In genomic region chr15:82045179-82045891, GRCh38 we compare ENCODE assay signal across 8 cellular contexts. TPM values are rescaled to one million over a fixed set of nuclear protein-coding genes. Genes with fewer than 3 reads are reported as not detected.
A peak's percentile ranks its signal among the peaks of the same experiment; 100 is the strongest.
DNase-seq lines count a peak whose midpoint lies in the region; ATAC-seq, FAIRE-seq and TF ChIP-seq lines count a peak whose summit lies in the region.

No MANE protein-coding gene starts in this region.

- peaks cover 2% of the 10 kb centered on the region for H3K9me1 ChIP-seq in keratinocyte (ENCODE audit: control insufficient read depth, extremely low read depth, insufficient read depth, low read length)

- H3K9ac ChIP-seq in SK-N-SH (peak overlapping the region; percentile 94), keratinocyte (ENCODE audit: control insufficient read depth, extremely low read depth, insufficient read depth, low read length) (no peak overlapping the region), smooth muscle cell (ENCODE audit: low read depth) (peak overlapping the region; percentile 79)

- H3K4me1 ChIP-seq in SK-N-SH (ENCODE audit: control insufficient read depth in 1 of 2, insufficient read depth in 2 of 2, low read depth in 1 of 2, low read length in 1 of 2) (peaks cover 6 to 31% of the 10 kb centered on the region in 2 experiments; a peak in 2 of 4 replicates), keratinocyte (ENCODE audit: control insufficient read depth, extremely low read depth, insufficient read depth, low read length) (peaks cover 10% of the 10 kb centered on the region), smooth muscle cell (ENCODE audit: low read depth) (peaks cover 32% of the 10 kb centered on the region)

- TF ChIP-seq CTCF in SK-N-SH (IDR thresholded peaks at IDR 0.05) (no peak), cardiac fibroblast (IDR thresholded peaks at IDR 0.05; ENCODE audit: low read depth, low read length) (no peak), keratinocyte (optimal IDR thresholded peaks at IDR 0.05 in 1 of 3, IDR thresholded peaks at IDR 0.05 in 1 of 3, conservative IDR thresholded peaks at IDR 0.05 in 1 of 3; ENCODE audit: extremely low read depth in 1 of 3, insufficient read depth in 2 of 3, low read length in 3 of 3) (no peak), smooth muscle cell (IDR thresholded peaks at IDR 0.05; ENCODE audit: borderline replicate concordance, insufficient read depth, poor library complexity, severe bottlenecking) (no peak)

- peaks cover 22 to 25% of the 10 kb centered on the region in 2 experiments for H3K36me3 ChIP-seq in SK-N-SH (replicated peaks in 1 of 2; ENCODE audit: control insufficient read depth in 1 of 2, insufficient read depth in 2 of 2, low read length in 1 of 2)
- H3K36me3 ChIP-seq in keratinocyte (ENCODE audit: control insufficient read depth in 2 of 2, extremely low read depth in 1 of 2, insufficient read depth in 2 of 2, low read length in 2 of 2): no peaks in the 10 kb centered on the region
- peaks cover 4% of the 10 kb centered on the region for H3K36me3 ChIP-seq in smooth muscle cell (ENCODE audit: low read depth)

- peaks cover 38% of the 10 kb centered on the region for H4K20me1 ChIP-seq in SK-N-SH (ENCODE audit: insufficient read depth)
- no peaks in the 10 kb centered on the region for H4K20me1 ChIP-seq in keratinocyte (ENCODE audit: control insufficient read depth, extremely low read depth, insufficient read depth, low read length)
- H4K20me1 ChIP-seq in smooth muscle cell (ENCODE audit: low read depth): peaks cover 39% of the 10 kb centered on the region

- dilution Hi-C loops in keratinocyte (cut with MboI; ENCODE audit: extremely low pct_ligation_motif_present, low sequenced_read_pairs): no loop called here

- H3K27me3 ChIP-seq in SK-N-SH (ENCODE audit: insufficient read depth): no peaks in the 10 kb centered on the region
- peaks cover 35% of the 10 kb centered on the region for H3K27me3 ChIP-seq in keratinocyte (ENCODE audit: control insufficient read depth, extremely low read depth, insufficient read depth, low read length)
- H3K27me3 ChIP-seq in smooth muscle cell (ENCODE audit: low read depth): peaks cover 21% of the 10 kb centered on the region

- no peak for FAIRE-seq in keratinocyte (lab: Jason Lieb, UNC)

- H3K27ac ChIP-seq in SK-N-SH (ENCODE audit: low read depth in 2 of 2, low read length in 1 of 2) (peak overlapping the region; percentile 88 to 96), keratinocyte (ENCODE audit: control insufficient read depth, insufficient read depth, low read length) (no peak overlapping the region), smooth muscle cell (ENCODE audit: low read depth) (peak overlapping the region; percentile 86)

- TF ChIP-seq RAD21 in SK-N-SH (IDR thresholded peaks at IDR 0.05; ENCODE audit: low read length): no peak

- 3% methylated on average over 25 of the region's 71 CpGs for WGBS in SK-N-SH (ENCODE audit: low lambda C conversion rate)
- WGBS in smooth muscle cell (ENCODE audit: low lambda C conversion rate): under 1% methylated on average over 67 of the region's 71 CpGs

- peak; percentile 10 to 13 for DNase-seq in activated CD4-positive, alpha-beta T cell treated with anti-CD3 and anti-CD28 coated beads for 4 hours
- no peak for DNase-seq in activated CD4-positive, alpha-beta T cell treated with anti-CD3 and anti-CD28 coated beads, Interleukin-2, amount 50 U/mL, for 1 hour
- DNase-seq in SK-N-SH (peak; percentile 45), cardiac fibroblast (ENCODE audit: low read depth in 2 of 2) (peak; percentile 52 to 60), keratinocyte (ENCODE audit: low read depth, low spot score) (no peak), smooth muscle cell (lab: John Stamatoyannopoulos, UW; ENCODE audit: unreplicated experiment) (no peak)
- no peak for DNase-seq in effector CD8-positive, alpha-beta T cell (lab: John Stamatoyannopoulos, UW)

- H3K9me2 ChIP-seq in SK-N-SH: no peaks in the 10 kb centered on the region

- H3K4me3 ChIP-seq in SK-N-SH (ENCODE audit: low read depth in 2 of 2, low read length in 1 of 2) (peak overlapping the region; percentile 94 to 95), cardiac fibroblast (replicated peaks in 1 of 2; ENCODE audit: low read depth in 2 of 2, low read length in 2 of 2) (peak overlapping the region; percentile 78 to 79), keratinocyte (ENCODE audit: control insufficient read depth in 2 of 3, extremely low read depth in 1 of 3, insufficient read depth in 2 of 3, low read depth in 1 of 3, low read length in 3 of 3) (peak overlapping the region; percentile 51 to 72 (median 65)), smooth muscle cell (peak overlapping the region; percentile 77)

- H3K4me2 ChIP-seq in SK-N-SH: peak overlapping the region; percentile 92
- peak overlapping the region; percentile 85 for H3K4me2 ChIP-seq in keratinocyte (ENCODE audit: control insufficient read depth, extremely low read depth, insufficient read depth, low read depth, low read length)
- peak overlapping the region; percentile 90 for H3K4me2 ChIP-seq in smooth muscle cell

- H2AFZ ChIP-seq in SK-N-SH (ENCODE audit: low read depth) (0 out of 2 replicates have a peak overlapping the region, but pooled peaks have one; percentile 66), keratinocyte (ENCODE audit: control insufficient read depth, low read length) (peak overlapping the region; percentile 86), smooth muscle cell (ENCODE audit: low read depth) (peak overlapping the region; percentile 94)

- H3F3A ChIP-seq in SK-N-SH (replicated peaks; ENCODE audit: insufficient read depth) (peaks cover 30% of the 10 kb centered on the region), smooth muscle cell (ENCODE audit: low read depth) (peaks cover 14% of the 10 kb centered on the region)

- H3K9me3 ChIP-seq in SK-N-SH: no peaks in the 10 kb centered on the region
- no peaks in the 10 kb centered on the region for H3K9me3 ChIP-seq in keratinocyte (ENCODE audit: control insufficient read depth, low read depth, low read length)
- no peaks in the 10 kb centered on the region for H3K9me3 ChIP-seq in smooth muscle cell (replicated peaks; ENCODE audit: low read depth)

- CTCF ChIA-PET in SK-N-SH (lab: Yijun Ruan, JAX): interaction anchor here (0.6 to 4.7 kb wide), 6 partner anchors 60 to 726 kb away, joined by 3 to 29 read pairs (median 4); no protein-coding TSS in a partner anchor

- POLR2A ChIA-PET in SK-N-SH (lab: Yijun Ruan, JAX): interaction anchor here (0.6 to 1.7 kb wide), 9 partner anchors 67 to 634 kb away, joined by 3 to 6 read pairs (median 3); partner anchors contain the start of genes EFL1 and SAXO2

- ATAC-seq in HG03045 (IDR thresholded peaks at IDR 0.05; ENCODE audit: unreplicated experiment): peak; percentile 7

- H3K79me2 ChIP-seq in SK-N-SH (ENCODE audit: insufficient read depth) (peaks cover 43% of the 10 kb centered on the region), keratinocyte (ENCODE audit: control insufficient read depth, insufficient read depth, low read length) (no peaks in the 10 kb centered on the region), smooth muscle cell (ENCODE audit: low read depth) (peaks cover 22% of the 10 kb centered on the region)

- TF ChIP-seq EP300 in SK-N-SH (IDR thresholded peaks at IDR 0.05; ENCODE audit: borderline replicate concordance in 1 of 2, low read depth in 1 of 2, low read length in 1 of 2): no peak

TF ChIP-seq in SK-N-SH, 30 proteins besides CTCF, POLR2A, EP300 and RAD21 (continues in another document):
- TF ChIP-seq NRF1 (IDR thresholded peaks at IDR 0.05; ENCODE audit: low read depth, low read length) (no peak), TAF1 (IDR thresholded peaks at IDR 0.05; ENCODE audit: borderline replicate concordance, low read depth, low read length) (peak; percentile 2; the same call in 1 of the 2 replicates), PBX3 (IDR thresholded peaks at IDR 0.05) (no peak), EZH2phosphoT487 (IDR thresholded peaks at IDR 0.05; ENCODE audit: borderline replicate concordance, low read depth) (no peak)

RNA-seq across cellular contexts. Expression of gene MEX3B, which starts 0.5 kb away (rescaled TPM):
- polyA plus RNA-seq in SK-N-SH (2012; rRNA removed): 6.2 and 9.3 TPM in 2 replicates
- polyA plus RNA-seq in SK-N-SH (2012; cell fraction: cytosol; rRNA removed): 4.9 and 6.2 TPM in 2 replicates
- 16.9 and 22.9 TPM in 2 replicates for polyA plus RNA-seq in SK-N-SH (2012; cell fraction: nucleus; rRNA removed)
- 0.16 to 0.18 TPM (median 0.17 TPM) in 3 replicates for polyA plus RNA-seq in keratinocyte
- polyA plus RNA-seq in keratinocyte (2011; ENCODE audit: low read depth): 0.87 TPM
- polyA plus RNA-seq in keratinocyte (2011; cell fraction: cytosol; rRNA removed): 0.11 and 0.17 TPM in 2 replicates
- polyA plus RNA-seq in keratinocyte (2011; cell fraction: nucleus; rRNA removed): 0.25 and 0.28 TPM in 2 replicates
- 0.31 and 0.54 TPM in 2 replicates for polyA plus RNA-seq in keratinocyte (2012; ENCODE audit: low replicate concordance)
- 0.20 TPM in 1 of 3 replicates, not detected in the others for polyA minus RNA-seq in keratinocyte
- 1.2 TPM for polyA minus RNA-seq in keratinocyte (2011; cell fraction: cytosol; rRNA and poly(A)+ RNA removed)
- polyA minus RNA-seq in keratinocyte (2011; cell fraction: nucleus; rRNA and poly(A)+ RNA removed): 0.21 and 0.54 TPM in 2 replicates
- 11.8 and 13.7 TPM in 2 replicates for total RNA-seq in smooth muscle cell
- 4.9 and 7.5 TPM in 2 replicates for polyA plus RNA-seq in smooth muscle cell

Comparison
In these comparisons a context has a peak if more than half of its experiments do, and no peak if none do; other contexts are left out.
1. DNase-seq: peak in activated CD4-positive, alpha-beta T cell treated with anti-CD3 and anti-CD28 coated beads for 4 hours (2 of 2), SK-N-SH (single experiment) and cardiac fibroblast (2 of 2); none in activated CD4-positive, alpha-beta T cell treated with anti-CD3 and anti-CD28 coated beads, Interleukin-2, amount 50 U/mL, for 1 hour (single experiment), keratinocyte (single experiment), smooth muscle cell (single experiment) and effector CD8-positive, alpha-beta T cell (single experiment).
2. Peak in every context shown above with its lines, with median percentiles within 50 percentile points of each other: H2AFZ ChIP-seq, H3K4me2 ChIP-seq and H3K4me3 ChIP-seq.